Comparison of ENCODE assay signal across 12 cellular contexts in genomic region chr12:109946913-109947312, GRCh38. TPM values are rescaled to one million over a fixed set of nuclear protein-coding genes. Genes with fewer than 3 reads are reported as not detected.
DNase-seq lines count a peak whose midpoint lies in the region; ATAC-seq lines count a peak whose summit lies in the region.
"Had no signal": no experiment of that assay in that cellular context is flagged by ENCODE, and none has a peak within 500 bp of the region (broad histone marks: within the 10 kb centered on the region; RNA-seq: fewer than 3 reads in every experiment).

No MANE protein-coding gene starts in this region.

- H3K4me1 ChIP-seq in BLaER1 treated with 17β-estradiol and CSF1 and Interleukin-3, amounts not matched to agents 10 nM and 100 nM: peaks cover 28 to 60% (median 41%) of the 10 kb centered on the region in 10 experiments
- H3K4me1 ChIP-seq in esophagus (ENCODE audit: control insufficient read depth in 2 of 2, insufficient read depth in 2 of 2, low read length in 1 of 2) (no peaks in the 10 kb centered on the region), neuronal stem cell (ENCODE audit: control insufficient read depth in 2 of 2, insufficient read depth in 1 of 2, low read depth in 1 of 2, low read length in 2 of 2) (peaks cover 23 to 62% of the 10 kb centered on the region in 2 donors)

- H4K91ac ChIP-seq in neuronal stem cell (ENCODE audit: low read depth, low read length, poor library complexity): no peak overlapping the region

- WGBS in esophagus, 2 donors: 91 to 94% methylated on average over 9 of the region's 9 CpGs
- no CpG with 5 or more reads among the region's 9 CpGs for WGBS in neuronal stem cell (ENCODE audit: extremely low coverage in 2 of 2, insufficient read length in 2 of 2, insufficient replicate concordance in 1 of 2), 2 donors

- peak overlapping the region in 7 of 11 experiments; percentile 12 to 55 (median 39); a peak in 9 of 22 replicates for H3K9ac ChIP-seq in BLaER1 treated with 17β-estradiol and CSF1 and Interleukin-3, amounts not matched to agents 10 nM and 100 nM
- H3K9ac ChIP-seq in SK-N-MC (ENCODE audit: insufficient read length): no peak overlapping the region
- no peak overlapping the region for H3K9ac ChIP-seq in neuronal stem cell (ENCODE audit: low read depth, low read length, poor library complexity)

- no peak overlapping the region for H4K8ac ChIP-seq in neuronal stem cell (ENCODE audit: low read depth, low read length)

- peak overlapping the region; percentile 70 for H2AK5ac ChIP-seq in neuronal stem cell (ENCODE audit: low read depth, low read length)

- H3K14ac ChIP-seq in neuronal stem cell (ENCODE audit: low read length): no peak overlapping the region

- no peak overlapping the region for H2BK120ac ChIP-seq in neuronal stem cell (ENCODE audit: low read depth, low read length)

- ATAC-seq in HG03457 (IDR thresholded peaks at IDR 0.05; ENCODE audit: unreplicated experiment) (no peak), GM21381 (IDR thresholded peaks at IDR 0.05; ENCODE audit: unreplicated experiment) (no peak)

- H3K4me3 ChIP-seq in BLaER1 treated with 17β-estradiol and CSF1 and Interleukin-3, amounts not matched to agents 10 nM and 100 nM: peak overlapping the region in 5 of 10 experiments; percentile 6 to 13 (median 7); a peak in 2 of 20 replicates
- H3K4me3 ChIP-seq in SK-N-MC: no peak overlapping the region
- H3K4me3 ChIP-seq in esophagus (ENCODE audit: low read depth in 1 of 2, low read length in 2 of 2): no peak overlapping the region
- no peak overlapping the region for H3K4me3 ChIP-seq in neuronal stem cell (ENCODE audit: low read length in 2 of 2)

- H3K4ac ChIP-seq in neuronal stem cell (ENCODE audit: low read length): no peak overlapping the region

- no peaks in the 10 kb centered on the region for H3K79me1 ChIP-seq in neuronal stem cell (ENCODE audit: low read depth, low read length)

- peak overlapping the region; percentile 12 for H3K18ac ChIP-seq in neuronal stem cell (ENCODE audit: low read length)

- H3K36me3 ChIP-seq in BLaER1 treated with 17β-estradiol and CSF1 and Interleukin-3, amounts not matched to agents 10 nM and 100 nM: peaks cover 74 to 94% (median 84%) of the 10 kb centered on the region in 11 experiments
- H3K36me3 ChIP-seq in SK-N-MC (ENCODE audit: insufficient read depth, low read length): peaks cover 19% of the 10 kb centered on the region
- H3K36me3 ChIP-seq in esophagus (ENCODE audit: control insufficient read depth in 2 of 2, insufficient read depth in 2 of 2, low read length in 1 of 2): peaks cover 3 to 16% of the 10 kb centered on the region in 2 donors
- H3K36me3 ChIP-seq in neuronal stem cell (replicated peaks in 1 of 2; ENCODE audit: control insufficient read depth in 2 of 2, insufficient read depth in 2 of 2, low read length in 2 of 2): peaks cover 2 to 49% of the 10 kb centered on the region in 2 donors

- no peaks in the 10 kb centered on the region for H3K9me3 ChIP-seq in BLaER1 treated with 17β-estradiol and CSF1 and Interleukin-3, amounts not matched to agents 10 nM and 100 nM (replicated peaks in 1 of 11)
- no peaks in the 10 kb centered on the region for H3K9me3 ChIP-seq in SK-N-MC (ENCODE audit: low read depth, low read length)
- no peaks in the 10 kb centered on the region for H3K9me3 ChIP-seq in esophagus (ENCODE audit: control insufficient read depth in 2 of 2, insufficient read depth in 1 of 2, low read depth in 1 of 2, low read length in 1 of 2)
- no peaks in the 10 kb centered on the region for H3K9me3 ChIP-seq in neuronal stem cell (replicated peaks in 1 of 2; ENCODE audit: control insufficient read depth in 2 of 2, insufficient read depth in 1 of 2, low read depth in 1 of 2, low read length in 2 of 2)

- H3K23ac ChIP-seq in neuronal stem cell (ENCODE audit: low read depth, low read length, poor library complexity): no peak overlapping the region

- H2BK15ac ChIP-seq in neuronal stem cell (ENCODE audit: low read length): no peak overlapping the region

- H2BK12ac ChIP-seq in neuronal stem cell (ENCODE audit: low read length): no peak overlapping the region

- H3K27ac ChIP-seq in BLaER1 treated with 17β-estradiol and CSF1 and Interleukin-3, amounts not matched to agents 10 nM and 100 nM: peak overlapping the region in 10 of 11 experiments; percentile 16 to 73 (median 59); a peak in 20 of 22 replicates
- H3K27ac ChIP-seq in SK-N-MC (peak overlapping the region; percentile 17; the same call in 1 of the 2 replicates), esophagus (ENCODE audit: low read depth in 2 of 2, low read length in 1 of 2) (peak overlapping the region; percentile 1 to 25), neuronal stem cell (replicated peaks; ENCODE audit: low read length) (peak overlapping the region; percentile 27)

- H2AFZ ChIP-seq in neuronal stem cell (ENCODE audit: low read length): peak overlapping the region; percentile 65

- peaks cover 0 to 69% (median 3%) of the 10 kb centered on the region in 11 experiments; a peak in 9 of 22 replicates for H4K20me1 ChIP-seq in BLaER1 treated with 17β-estradiol and CSF1 and Interleukin-3, amounts not matched to agents 10 nM and 100 nM

- H2BK5ac ChIP-seq in neuronal stem cell (ENCODE audit: low read length): no peak overlapping the region

- no peak for DNase-seq in SK-N-MC (ENCODE audit: low read depth, low spot score)
- no peak for DNase-seq in neuronal stem cell (ENCODE audit: low spot score)
- no peak for DNase-seq in pons (ENCODE audit: low spot score)
- no peak for DNase-seq in NCI-H2029 treated with DMSO at 0.1 percent for 48 hours (lab: John Stamatoyannopoulos, UW)
- DNase-seq: activated gamma-delta T cell treated with Interleukin-2 at 50 U/mL for 16 hours; NCI-H748 treated with DMSO at 0.1 percent for 48 hours; stimulated activated CD4-positive, alpha-beta T cell treated with anti-CD3 and anti-CD28 coated beads, Interleukin-4, amount 100 ng/mL, for 4 hours; T-helper 9 cell had no signal

- H3K27me3 ChIP-seq in BLaER1 treated with 17β-estradiol and CSF1 and Interleukin-3, amounts not matched to agents 10 nM and 100 nM: no peaks in the 10 kb centered on the region
- H3K27me3 ChIP-seq in esophagus (ENCODE audit: control insufficient read depth in 1 of 2, insufficient read depth in 2 of 2, low read length in 2 of 2): no peaks in the 10 kb centered on the region
- no peaks in the 10 kb centered on the region for H3K27me3 ChIP-seq in neuronal stem cell (ENCODE audit: control insufficient read depth in 3 of 3, insufficient read depth in 3 of 3, low read depth in 1 of 3, low read length in 3 of 3)

- peak overlapping the region; percentile 31 to 89 (median 73) for H3K4me2 ChIP-seq in BLaER1 treated with 17β-estradiol and CSF1 and Interleukin-3, amounts not matched to agents 10 nM and 100 nM
- H3K4me2 ChIP-seq in neuronal stem cell (ENCODE audit: insufficient read depth, low read length, poor library complexity, severe bottlenecking): no peak overlapping the region

RNA-seq across cellular contexts. Expression of gene TCHP, which starts 46.8 kb away (rescaled TPM):
- polyA plus RNA-seq in esophagus: 10 to 100 TPM; 14.1 to 17.4 TPM
- 17.3 TPM for polyA plus RNA-seq in neuronal stem cell (2013, experiment 1 of 2)
- polyA plus RNA-seq in neuronal stem cell (2013, experiment 2 of 2): 17.6 TPM

RNA-seq across cellular contexts. Expression of gene GIT2, which starts 49.3 kb away (rescaled TPM):
- polyA plus RNA-seq in esophagus: 10 to 100 TPM in 1 of 2 donors, 1 to 10 TPM in 1; 7.4 to 10.6 TPM
- 13.3 TPM for polyA plus RNA-seq in neuronal stem cell (2013, experiment 1 of 2)
- 13.8 TPM for polyA plus RNA-seq in neuronal stem cell (2013, experiment 2 of 2)

RNA-seq across cellular contexts. Expression of gene ANKRD13A, which starts 52.3 kb away (rescaled TPM):
- polyA plus RNA-seq in esophagus: 10 to 100 TPM; 20.0 to 25.4 TPM
- 12.9 TPM for polyA plus RNA-seq in neuronal stem cell (2013, experiment 1 of 2)
- 13.6 TPM for polyA plus RNA-seq in neuronal stem cell (2013, experiment 2 of 2)

Comparison
In these comparisons a context has a peak if more than half of its experiments do, and no peak if none do; other contexts are left out.
1. H3K9ac ChIP-seq: peak in BLaER1 treated with 17β-estradiol and CSF1 and Interleukin-3, amounts not matched to agents 10 nM and 100 nM (7 of 11); none in SK-N-MC (single experiment) and neuronal stem cell (single experiment).
2. Peak in every context shown above with its lines, with median percentiles within 50 percentile points of each other: H3K27ac ChIP-seq.